Comparison of ENCODE assay signal across 19 cellular contexts in the genomic region with DNA sequence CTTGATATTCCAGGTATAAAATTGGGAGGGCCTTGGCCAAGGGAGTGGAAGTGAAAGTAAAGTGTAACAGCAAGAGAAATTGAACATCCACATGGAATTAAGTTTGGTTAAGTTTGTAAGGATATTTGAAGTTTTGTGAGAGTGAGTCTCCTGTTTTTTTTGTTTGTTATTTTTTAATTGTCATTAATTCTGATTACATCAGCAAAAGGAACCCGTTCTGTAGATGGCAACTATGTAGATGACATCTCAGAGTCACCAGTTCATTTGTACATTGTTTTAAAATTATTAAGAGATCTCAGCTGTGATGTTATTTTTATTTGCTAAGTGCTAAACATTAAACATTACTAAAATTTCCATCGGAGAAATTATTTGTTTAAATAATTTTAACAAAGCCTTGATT.
"Had no signal": no experiment of that assay in that cellular context is flagged by ENCODE, and none has a peak within 500 bp of the region (broad histone marks: within the 10 kb centered on the region; RNA-seq: fewer than 3 reads in every experiment).

No MANE protein-coding gene starts in this region.

- DNase-seq: MG63, NCI-H1092 treated with DMSO at 0.1 percent for 48 hours, NCI-H1436, NCI-H187, NCI-H2029, NCI-H2081 treated with DMSO at 0.1 percent for 48 hours, NCI-H2171, NCI-H226, NCI-H446, NCI-H510A, NCI-H524 treated with DMSO at 0.1 percent for 48 hours, NCI-H774, PC-3, SHP77, SK-N-SH, T-helper 1 cell had no signal

- H3K36me3 ChIP-seq: MG63 had no signal

- H3K9ac ChIP-seq: KMS-11, SK-N-SH had no signal

- H3K4me3 ChIP-seq: MG63 had no signal

- H3K9me3 ChIP-seq: MG63, SK-N-SH had no signal

- H3K4me2 ChIP-seq: KMS-11, SK-N-SH had no signal

- H3K27me3 ChIP-seq: MG63 had no signal

- ATAC-seq: Panc1, PC-3 had no signal

- H3K27ac ChIP-seq: KMS-11, RWPE1 had no signal
